Comparison of ENCODE assay signal across 1 cellular context in genomic region chr6:26576407-26576843, GRCh38.
TF ChIP-seq lines count a peak whose summit lies in the region.

No MANE protein-coding gene starts in this region.

TF ChIP-seq in K562, 482 proteins besides CTCF, POLR2A, EP300 and RAD21 (continued from another document):
- TF ChIP-seq, protein P1, sequence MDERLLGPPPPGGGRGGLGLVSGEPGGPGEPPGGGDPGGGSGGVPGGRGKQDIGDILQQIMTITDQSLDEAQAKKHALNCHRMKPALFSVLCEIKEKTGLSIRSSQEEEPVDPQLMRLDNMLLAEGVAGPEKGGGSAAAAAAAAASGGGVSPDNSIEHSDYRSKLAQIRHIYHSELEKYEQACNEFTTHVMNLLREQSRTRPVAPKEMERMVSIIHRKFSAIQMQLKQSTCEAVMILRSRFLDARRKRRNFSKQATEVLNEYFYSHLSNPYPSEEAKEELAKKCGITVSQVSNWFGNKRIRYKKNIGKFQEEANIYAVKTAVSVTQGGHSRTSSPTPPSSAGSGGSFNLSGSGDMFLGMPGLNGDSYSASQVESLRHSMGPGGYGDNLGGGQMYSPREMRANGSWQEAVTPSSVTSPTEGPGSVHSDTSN (CRISPR knock-in tag; IDR thresholded peaks at IDR 0.05; ENCODE audit: low read depth) = no peak
- TF ChIP-seq, protein P1 (tag; conservative IDR thresholded peaks at IDR 0.05; ENCODE audit: low read depth) = 0 out of 2 replicates have a peak, but pooled peaks have one; percentile 8
- no peak for TF ChIP-seq SETDB1 (IDR thresholded peaks at IDR 0.05; ENCODE audit: low read length)
- 0 out of 2 replicates have a peak, but pooled peaks have one; percentile 48 for TF ChIP-seq ZKSCAN8 (CRISPR knock-in tag; IDR thresholded peaks at IDR 0.05)
- peak; percentile 84 for TF ChIP-seq CEBPB (tag; IDR thresholded peaks at IDR 0.05)
- no peak for TF ChIP-seq MXI1 (IDR thresholded peaks at IDR 0.05; ENCODE audit: low read depth, low read length)
- TF ChIP-seq MYNN (IDR thresholded peaks at IDR 0.05) = peak; percentile 29; the same call in 1 of the 2 replicates
- no peak for TF ChIP-seq MYNN (CRISPR knock-in tag; IDR thresholded peaks at IDR 0.05)
- peak; percentile 53; the same call in 1 of the 2 replicates for TF ChIP-seq KLF16 (IDR thresholded peaks at IDR 0.05)
- TF ChIP-seq BDP1 (IDR thresholded peaks at IDR 0.05; ENCODE audit: insufficient read depth, insufficient read length) = no peak
- no peak for TF ChIP-seq ZSCAN29 (IDR thresholded peaks at IDR 0.05)
- TF ChIP-seq SMAD4 (CRISPR knock-in tag; conservative IDR thresholded peaks at IDR 0.05) = no peak
- no peak for TF ChIP-seq GATAD2A (IDR thresholded peaks at IDR 0.05)
- TF ChIP-seq RCOR1 (IDR thresholded peaks at IDR 0.05; ENCODE audit: borderline replicate concordance in 1 of 2, low read depth in 2 of 2, low read length in 2 of 2) = peak in 1 of 2 experiments; percentile 66; a peak in 1 of 4 replicates
